24 cellular contexts compared by ENCODE assay signal in genomic region chr6:39566381-39566934, GRCh38.
A peak's percentile ranks its signal among the peaks of the same experiment; 100 is the strongest.
DNase-seq lines count a peak whose midpoint lies in the region; ATAC-seq, FAIRE-seq and TF ChIP-seq lines count a peak whose summit lies in the region.
"Had no signal": no experiment of that assay in that cellular context is flagged by ENCODE, and none has a peak within 500 bp of the region (broad histone marks: within the 10 kb centered on the region; RNA-seq: fewer than 3 reads in every experiment).

No MANE protein-coding gene starts in this region.

- no CpG with 5 or more reads among the region's 1 CpG for WGBS in IMR-90 (ENCODE audit: extremely low coverage in 2 of 2, insufficient read length in 1 of 2), 2 experiments
- 97 to 98% methylated on average over 1 of the region's 1 CpG for WGBS in tibial nerve, 2 donors

- TF ChIP-seq RAD21 in IMR-90 (IDR thresholded peaks at IDR 0.05; ENCODE audit: low read length): no peak

- no peak overlapping the region for H3K9ac ChIP-seq in IMR-90 (ENCODE audit: low read depth, low read length)

- H3K27me3 ChIP-seq in IMR-90 (ENCODE audit: control insufficient read depth, insufficient read depth, low read length) (no peaks in the 10 kb centered on the region), tibial nerve (no peaks in the 10 kb centered on the region)

- no peak overlapping the region for H3K23ac ChIP-seq in IMR-90 (ENCODE audit: low read depth, low read length)

- no peak overlapping the region for H3K27ac ChIP-seq in IMR-90 (ENCODE audit: insufficient read depth, low read length)
- H3K27ac ChIP-seq in tibial nerve: no peak overlapping the region
- H3K27ac ChIP-seq: C4-2B, RWPE1 had no signal

- no peak for TF ChIP-seq POLR2A in IMR-90 (IDR thresholded peaks at IDR 0.05; ENCODE audit: low read depth, low read length)
- TF ChIP-seq POLR2A in tibial nerve (IDR thresholded peaks at IDR 0.05): no peak

- CTCF ChIA-PET in IMR-90 (lab: Yijun Ruan, JAX): no interaction called here

- in situ Hi-C loops in IMR-90 (cut with MboI; ENCODE audit: low sequenced_read_pairs): no loop called here

- H3K36me3 ChIP-seq in IMR-90 (ENCODE audit: control insufficient read depth, insufficient read depth, low read length) (no peaks in the 10 kb centered on the region), tibial nerve (no peaks in the 10 kb centered on the region)
- H3K36me3 ChIP-seq: HAP-1 had no signal

- H4K8ac ChIP-seq in IMR-90 (ENCODE audit: low read depth in 2 of 2, low read length in 2 of 2): no peak overlapping the region

- H2BK20ac ChIP-seq in IMR-90 (ENCODE audit: low read depth, low read length): no peak overlapping the region

- no TSS peak for BruUV-seq in IMR-90 (replicated peaks; lab: Mats Ljungman, UMichigan)

- no peaks in the 10 kb centered on the region for H3K79me1 ChIP-seq in IMR-90 (ENCODE audit: low read depth in 1 of 2, low read length in 2 of 2)

- H3K4me3 ChIP-seq in IMR-90 (ENCODE audit: insufficient read depth, low read depth, low read length) (no peak overlapping the region), fibroblast of mammary gland (ENCODE audit: control insufficient read depth, low read depth, low read length) (no peak overlapping the region), tibial nerve (no peak overlapping the region)
- H3K4me3 ChIP-seq: GM23338, HAP-1 had no signal

- TF ChIP-seq EP300 in tibial nerve (IDR thresholded peaks at IDR 0.05): no peak

- H3K14ac ChIP-seq in IMR-90 (replicated peaks; ENCODE audit: low read depth, low read length): no peak overlapping the region

- H3K56ac ChIP-seq in IMR-90 (ENCODE audit: extremely low read depth, insufficient read depth, low read length): no peak overlapping the region

- H4K5ac ChIP-seq in IMR-90 (ENCODE audit: low read depth, low read length): no peak overlapping the region

- no peak overlapping the region for H2BK5ac ChIP-seq in IMR-90 (ENCODE audit: low read depth, low read length, poor library complexity, severe bottlenecking)

- no peak overlapping the region for H2AK5ac ChIP-seq in IMR-90 (ENCODE audit: low read depth, low read length)

- no peaks in the 10 kb centered on the region; the same call in 1 of the 2 replicates for H3K9me1 ChIP-seq in IMR-90 (ENCODE audit: insufficient read depth, low read length)

- H2AK9ac ChIP-seq in IMR-90 (replicated peaks; ENCODE audit: low read depth, low read length, poor library complexity): no peak overlapping the region

- no peaks in the 10 kb centered on the region for H3K4me1 ChIP-seq in IMR-90 (ENCODE audit: control insufficient read depth, insufficient read depth, low read length)
- no peaks in the 10 kb centered on the region for H3K4me1 ChIP-seq in tibial nerve
- H3K4me1 ChIP-seq: Caco-2, HAP-1 had no signal

- H2BK120ac ChIP-seq in IMR-90 (ENCODE audit: low read depth, low read length): no peak overlapping the region

- no peak overlapping the region for H2BK15ac ChIP-seq in IMR-90 (ENCODE audit: low read depth, low read length)

- ATAC-seq in IMR-90 (ENCODE audit: low read depth) (no peak), GM19452 (IDR thresholded peaks at IDR 0.05; ENCODE audit: unreplicated experiment) (no peak), GM21447 (IDR thresholded peaks at IDR 0.05; ENCODE audit: unreplicated experiment) (no peak)
- ATAC-seq: CD8-positive, alpha-beta T cell; GM23338; Panc1 had no signal

- H4K20me1 ChIP-seq in IMR-90 (ENCODE audit: insufficient read depth, low read length): no peaks in the 10 kb centered on the region

- dilution Hi-C loops in IMR-90 (cut with HindIII; ENCODE audit: low sequenced_read_pairs, unreplicated experiment): no loop called here

- no peak overlapping the region for H3K4ac ChIP-seq in IMR-90 (ENCODE audit: low read depth, low read length)

- H2AFZ ChIP-seq in IMR-90 (replicated peaks; ENCODE audit: low read length, poor library complexity): no peak overlapping the region
- H2AFZ ChIP-seq: GM23338 had no signal

- no peak overlapping the region for H4K91ac ChIP-seq in IMR-90 (ENCODE audit: insufficient read depth, low read depth, low read length)

- intact Hi-C loops in IMR-90 (cut with micrococcal nuclease): loop anchor here (10.0 kb wide), 1 partner anchor 328 kb away; no protein-coding TSS in a partner anchor

- H3K18ac ChIP-seq in IMR-90 (ENCODE audit: low read depth, low read length): no peak overlapping the region

- DNase-seq in IMR-90: no peak
- DNase-seq in fibroblast of mammary gland (ENCODE audit: low read depth): peak; percentile 15
- no peak for DNase-seq in HCEC 1CT
- DNase-seq in tibial nerve (ENCODE audit: low spot score in 2 of 2): no peak
- DNase-seq: Caco-2; CD8-positive, alpha-beta T cell; EL; GDM1; NCI-H1048; NCI-H1417; NCI-H1694; NCI-H2029 treated with DMSO at 0.1 percent for 48 hours; NCI-H2227 treated with DMSO at 0.1 percent for 48 hours; NCI-H526 treated with DMSO at 0.1 percent for 48 hours; SHP77 had no signal

- H3K4me2 ChIP-seq in IMR-90 (ENCODE audit: low read depth, low read length): no peak overlapping the region
- H3K4me2 ChIP-seq: GM23338 had no signal

- POLR2A ChIA-PET in IMR-90 (lab: Charles Lee; ENCODE audit: unreplicated experiment): no interaction called here

- H3K9me3 ChIP-seq in IMR-90 (ENCODE audit: control insufficient read depth, insufficient read depth, low read length) (no peaks in the 10 kb centered on the region), tibial nerve (no peaks in the 10 kb centered on the region)
- H3K9me3 ChIP-seq: Caco-2, HAP-1 had no signal

- FAIRE-seq in colon (lab: Jason Lieb, UNC): peak; percentile 28
- FAIRE-seq: GM12891 had no signal

- TF ChIP-seq CTCF in IMR-90 (conservative IDR thresholded peaks at IDR 0.05; ENCODE audit: low read depth, low read length) (no peak), fibroblast of mammary gland (conservative IDR thresholded peaks at IDR 0.05; ENCODE audit: control insufficient read depth, insufficient read depth, low read depth, low read length) (no peak), tibial nerve (IDR thresholded peaks at IDR 0.05) (no peak)

TF ChIP-seq in IMR-90, 13 proteins besides CTCF, POLR2A, EP300 and RAD21:
- no peak for TF ChIP-seq RCOR1 (IDR thresholded peaks at IDR 0.05; ENCODE audit: insufficient replicate concordance, low read length)
- TF ChIP-seq CEBPB (IDR thresholded peaks at IDR 0.05; ENCODE audit: low read depth, low read length): 0 out of 2 replicates have a peak, but pooled peaks have one; percentile 31
- TF ChIP-seq USF2 (IDR thresholded peaks at IDR 0.05; ENCODE audit: low read depth, low read length): no peak
